In the genomic region with DNA sequence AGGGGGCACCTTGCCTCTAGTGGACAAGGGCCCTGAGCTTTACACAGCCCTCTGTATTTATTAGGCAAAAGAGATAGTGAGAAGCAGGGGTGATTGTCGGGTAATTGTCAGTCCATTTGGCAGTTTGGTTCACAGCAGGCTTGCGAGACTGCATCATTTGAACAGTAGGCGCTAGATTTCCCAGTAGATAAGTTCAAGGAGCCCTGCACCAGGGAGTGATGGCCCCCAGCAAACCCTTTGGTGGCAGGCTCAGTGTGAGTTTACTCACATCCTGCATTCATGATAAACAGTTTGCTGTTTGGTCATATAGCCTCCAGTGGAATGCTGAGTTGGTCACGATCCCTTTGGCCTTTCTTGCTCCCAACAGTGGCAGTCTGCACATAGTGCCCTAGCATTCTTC, we compare ENCODE assay signal across 31 cellular contexts.
"Had no signal": no experiment of that assay in that cellular context is flagged by ENCODE, and none has a peak within 500 bp of the region (broad histone marks: within the 10 kb centered on the region; RNA-seq: fewer than 3 reads in every experiment).

No MANE protein-coding gene starts in this region.

- H3K27ac Mint-ChIP-seq: activated CD4-positive, alpha-beta memory T cell treated with anti-CD3 and anti-CD28 coated beads for 36 hours; activated CD4-positive, alpha-beta T cell treated with anti-CD3 and anti-CD28 coated beads, Interleukin-2, amount 10 ng/mL, durations not matched to agents 24 days and 14 days; activated naive CD4-positive, alpha-beta T cell treated with anti-CD3 and anti-CD28 coated beads, Interleukin-2, amount 50 U/mL, for 72 hours; activated T-helper 17 cell treated with anti-CD3 and anti-CD28 coated beads, Interleukin-2, amount 50 U/mL, for 72 hours; dendritic cell treated with granulocyte-macrophage colony-stimulating factor and Interleukin-4, amounts not matched to agents 40 ng/mL and 50 ng/mL, for 4 days; mesothelial cell of epicardium; stimulated activated memory B cell treated with anti-CD40 and anti-IgM and Interleukin-4, amounts not matched to agents 10 μg/mL and 1 μg/mL and 100 μg/mL, for 72 hours; stimulated activated naive CD8-positive, alpha-beta T cell treated with anti-CD3 and anti-CD28 coated beads, Interleukin-15, amount 100 ng/mL, for 72 hours; type B pancreatic cell had no signal

- H3K36me3 ChIP-seq: breast epithelium, uterus had no signal

- H3K9me3 Mint-ChIP-seq: activated CD4-positive, alpha-beta memory T cell treated with anti-CD3 and anti-CD28 coated beads for 36 hours; activated CD4-positive, alpha-beta T cell treated with anti-CD3 and anti-CD28 coated beads, Interleukin-2, amount 10 ng/mL, durations not matched to agents 24 days and 14 days; activated naive CD4-positive, alpha-beta T cell treated with anti-CD3 and anti-CD28 coated beads, Interleukin-2, amount 50 U/mL, for 72 hours; activated T-helper 17 cell treated with anti-CD3 and anti-CD28 coated beads, Interleukin-2, amount 50 U/mL, for 72 hours; dendritic cell treated with granulocyte-macrophage colony-stimulating factor and Interleukin-4, amounts not matched to agents 40 ng/mL and 50 ng/mL, for 4 days; mesothelial cell of epicardium; naive B cell; stimulated activated memory B cell treated with anti-CD40 and anti-IgM and Interleukin-4, amounts not matched to agents 10 μg/mL and 1 μg/mL and 100 μg/mL, for 72 hours; stimulated activated naive CD8-positive, alpha-beta T cell treated with anti-CD3 and anti-CD28 coated beads, Interleukin-15, amount 100 ng/mL, for 72 hours; type B pancreatic cell had no signal

- H3K4me1 ChIP-seq: breast epithelium, esophagus squamous epithelium, gastrocnemius medialis, pancreas, psoas muscle, sigmoid colon, uterus had no signal

- H3K4me3 ChIP-seq: breast epithelium, esophagus squamous epithelium, gastrocnemius medialis, hepatocyte, pancreas, psoas muscle, sigmoid colon, uterus had no signal

- H3K27me3 Mint-ChIP-seq: activated CD4-positive, alpha-beta memory T cell treated with anti-CD3 and anti-CD28 coated beads for 36 hours; activated CD4-positive, alpha-beta T cell treated with anti-CD3 and anti-CD28 coated beads, Interleukin-2, amount 10 ng/mL, durations not matched to agents 24 days and 14 days; activated T-helper 17 cell treated with anti-CD3 and anti-CD28 coated beads, Interleukin-2, amount 50 U/mL, for 72 hours; dendritic cell treated with granulocyte-macrophage colony-stimulating factor and Interleukin-4, amounts not matched to agents 40 ng/mL and 50 ng/mL, for 4 days; naive B cell; stimulated activated memory B cell treated with anti-CD40 and anti-IgM and Interleukin-4, amounts not matched to agents 10 μg/mL and 1 μg/mL and 100 μg/mL, for 72 hours; stimulated activated naive CD8-positive, alpha-beta T cell treated with anti-CD3 and anti-CD28 coated beads, Interleukin-15, amount 100 ng/mL, for 72 hours; type B pancreatic cell had no signal

- ATAC-seq: activated CD4-positive, CD25-positive, alpha-beta regulatory T cell treated with anti-CD3 and anti-CD28 coated beads, Interleukin-2, amount 50 U/mL, for 24 hours; activated naive CD4-positive, alpha-beta T cell treated with anti-CD3 and anti-CD28 coated beads, Interleukin-2, amount 50 U/mL, for 72 hours; activated T-helper 17 cell treated with anti-CD3 and anti-CD28 coated beads, Interleukin-2, amount 50 U/mL, for 72 hours; gastrocnemius medialis; left cardiac atrium; left ventricle myocardium superior; pancreas; psoas muscle; stimulated activated memory B cell treated with anti-CD40 and anti-IgM and Interleukin-4, amounts not matched to agents 10 μg/mL and 1 μg/mL and 100 μg/mL, for 72 hours; stimulated activated naive CD8-positive, alpha-beta T cell treated with anti-CD3 and anti-CD28 coated beads, Interleukin-15, amount 100 ng/mL, for 72 hours had no signal

- H3K36me3 Mint-ChIP-seq: activated naive CD4-positive, alpha-beta T cell treated with anti-CD3 and anti-CD28 coated beads, Interleukin-2, amount 50 U/mL, for 72 hours had no signal

- H3K27me3 ChIP-seq: breast epithelium, esophagus squamous epithelium, gastrocnemius medialis, hepatocyte, pancreas, sigmoid colon, uterus had no signal

- H3K4me1 Mint-ChIP-seq: activated T-helper 17 cell treated with anti-CD3 and anti-CD28 coated beads, Interleukin-2, amount 50 U/mL, for 72 hours; mesothelial cell of epicardium; naive B cell; stimulated activated memory B cell treated with anti-CD40 and anti-IgM and Interleukin-4, amounts not matched to agents 10 μg/mL and 1 μg/mL and 100 μg/mL, for 72 hours; stimulated activated naive CD8-positive, alpha-beta T cell treated with anti-CD3 and anti-CD28 coated beads, Interleukin-15, amount 100 ng/mL, for 72 hours had no signal

- H3K4me3 Mint-ChIP-seq: activated CD4-positive, alpha-beta memory T cell treated with anti-CD3 and anti-CD28 coated beads for 36 hours; activated CD4-positive, alpha-beta T cell treated with anti-CD3 and anti-CD28 coated beads, Interleukin-2, amount 10 ng/mL, durations not matched to agents 24 days and 14 days; activated T-helper 17 cell treated with anti-CD3 and anti-CD28 coated beads, Interleukin-2, amount 50 U/mL, for 72 hours; dendritic cell treated with granulocyte-macrophage colony-stimulating factor and Interleukin-4, amounts not matched to agents 40 ng/mL and 50 ng/mL, for 4 days; mesothelial cell of epicardium; naive B cell; stimulated activated memory B cell treated with anti-CD40 and anti-IgM and Interleukin-4, amounts not matched to agents 10 μg/mL and 1 μg/mL and 100 μg/mL, for 72 hours; stimulated activated naive CD8-positive, alpha-beta T cell treated with anti-CD3 and anti-CD28 coated beads, Interleukin-15, amount 100 ng/mL, for 72 hours; type B pancreatic cell had no signal

- DNase-seq: activated CD4-positive, alpha-beta memory T cell treated with anti-CD3 and anti-CD28 coated beads for 36 hours; activated CD4-positive, alpha-beta T cell treated with anti-CD3 and anti-CD28 coated beads, Interleukin-2, amount 10 ng/mL, durations not matched to agents 24 days and 14 days; activated CD8-positive, alpha-beta memory T cell treated with anti-CD3 and anti-CD28 coated beads, Interleukin-2, amount 50 U/mL, for 4 hours; activated naive CD4-positive, alpha-beta T cell; activated T-cell treated with anti-CD3 and anti-CD28 coated beads, Interleukin-2, amount 50 U/mL, for 1 hour; central memory CD4-positive, alpha-beta T cell; esophagus squamous epithelium; gastrocnemius medialis; left cardiac atrium; left ventricle myocardium superior; naive B cell; nucleus accumbens; pancreas; psoas muscle; sigmoid colon; small intestine; stimulated activated CD4-positive, alpha-beta T cell treated with anti-CD3 and anti-CD28 coated beads, Interleukin-4, amount 100 ng/mL, for 24 hours; stimulated activated naive CD8-positive, alpha-beta T cell treated with anti-CD3 and anti-CD28 coated beads, Interleukin-15, amount 100 ng/mL, for 72 hours; substantia nigra; uterus had no signal

- H3K9me3 ChIP-seq: breast epithelium, esophagus squamous epithelium, gastrocnemius medialis, pancreas, psoas muscle, sigmoid colon, uterus had no signal

- H3K27ac ChIP-seq: breast epithelium, epithelial cell of prostate, esophagus squamous epithelium, gastrocnemius medialis, hepatocyte, pancreas, psoas muscle, sigmoid colon, uterus, VCaP had no signal
